Comparison of ENCODE assay signal across 1 cellular context in the genomic region with DNA sequence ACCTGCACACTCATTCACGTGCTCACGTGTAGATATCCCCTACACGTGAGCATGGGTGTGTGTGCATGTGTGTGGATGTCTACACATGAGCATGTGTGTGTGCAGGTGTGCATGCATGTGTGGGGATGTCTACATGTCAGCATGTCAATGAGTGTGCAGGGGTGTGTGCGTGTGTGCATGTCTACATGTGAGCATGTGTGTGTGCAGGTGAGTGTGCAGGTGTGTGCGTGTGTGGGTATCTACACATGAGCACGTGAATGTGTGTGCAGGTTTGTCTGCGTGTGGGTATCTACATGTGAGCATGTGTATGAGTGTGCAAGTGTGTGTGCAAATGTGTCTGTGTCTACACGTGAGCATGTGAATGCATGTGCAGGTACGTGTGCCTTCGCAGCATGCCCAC.
TF ChIP-seq lines count a peak whose summit lies in the region.

No MANE protein-coding gene starts in this region.

TF ChIP-seq in H1, 55 proteins besides CTCF, POLR2A, EP300 and RAD21:
- TF ChIP-seq HDAC6 (IDR thresholded peaks at IDR 0.05; ENCODE audit: low read depth, low read length) = no peak
- no peak for TF ChIP-seq CHD1 (IDR thresholded peaks at IDR 0.05; ENCODE audit: low read depth, low read length)
TF ChIP-seq in H1: peak in this region for 0.
